31 cellular contexts compared by ENCODE assay signal in the genomic region with DNA sequence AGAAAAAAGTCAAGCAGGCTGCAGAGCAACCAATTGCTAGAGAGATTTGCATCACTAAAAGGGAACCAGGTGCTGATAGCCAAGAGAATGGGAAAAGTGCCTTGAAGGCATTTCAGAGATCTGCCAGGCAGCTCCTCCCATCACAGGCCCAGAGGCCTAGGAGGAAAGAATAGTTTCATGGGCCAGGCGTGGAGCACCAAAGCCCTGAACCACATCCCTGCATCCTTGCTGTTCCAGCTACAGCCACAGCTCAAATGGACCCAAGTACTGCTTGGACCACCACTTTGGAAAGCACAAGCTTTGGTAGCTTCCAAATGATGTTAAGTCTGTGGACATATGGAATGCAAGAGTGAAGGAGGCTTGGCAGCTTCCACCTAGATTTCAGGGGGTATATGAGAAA.
"Had no signal": no experiment of that assay in that cellular context is flagged by ENCODE, and none has a peak within 500 bp of the region (broad histone marks: within the 10 kb centered on the region; RNA-seq: fewer than 3 reads in every experiment).

No MANE protein-coding gene starts in this region.

- H3K4me1 ChIP-seq: adrenal gland, body of pancreas, breast epithelium had no signal

- H3K4me3 Mint-ChIP-seq: activated B cell treated with CpG ODN at 0.5 μM for 24 hours; activated CD4-positive, alpha-beta memory T cell treated with anti-CD3 and anti-CD28 coated beads for 36 hours; activated CD4-positive, alpha-beta T cell treated with anti-CD3 and anti-CD28 coated beads, Interleukin-2, amount 10 ng/mL, durations not matched to agents 24 days and 14 days; activated CD8-positive, alpha-beta T cell treated with anti-CD3 and anti-CD28 coated beads for 36 hours; activated naive CD4-positive, alpha-beta T cell treated with anti-CD3 and anti-CD28 coated beads for 36 hours; activated naive CD8-positive, alpha-beta T cell treated with anti-CD3 and anti-CD28 coated beads for 36 hours; activated T-cell treated with anti-CD3 and anti-CD28 coated beads, Interleukin-2, amount 50 U/mL, for 4 hours; activated T-cell treated with anti-CD3 and anti-CD28 coated beads, Interleukin-2, amount 50 U/mL, for 72 hours; activated T-helper 1 cell treated with anti-CD3 and anti-CD28 coated beads, Interleukin-12 subunit alpha, Interleukin-12 subunit beta, Interleukin-2, Interleukin-4 antibody, amounts not matched to agents 30 ng/mL and 10 ng/mL and 1 ng/mL, durations not matched to agents 14 hours and 24 hours and 36 hours; activated T-helper 17 cell treated with anti-CD3 and anti-CD28 coated beads, Interleukin-2, amount 50 U/mL, for 72 hours; T-helper 17 cell had no signal

- ATAC-seq: activated CD8-positive, alpha-beta T cell treated with anti-CD3 and anti-CD28 coated beads for 36 hours; activated naive CD4-positive, alpha-beta T cell treated with anti-CD3 and anti-CD28 coated beads, Interleukin-2, amount 50 U/mL, for 72 hours; activated T-cell treated with anti-CD3 and anti-CD28 coated beads, Interleukin-2, amount 50 U/mL, for 4 hours; activated T-cell treated with anti-CD3 and anti-CD28 coated beads, Interleukin-2, amount 50 U/mL, for 72 hours; activated T-helper 17 cell treated with anti-CD3 and anti-CD28 coated beads, Interleukin-2, amount 50 U/mL, for 72 hours; body of pancreas; T-helper 17 cell had no signal

- H3K4me1 Mint-ChIP-seq: activated B cell treated with CpG ODN at 0.5 μM for 24 hours; activated CD4-positive, alpha-beta T cell treated with anti-CD3 and anti-CD28 coated beads, Interleukin-2, amount 10 ng/mL, durations not matched to agents 24 days and 14 days; activated naive CD8-positive, alpha-beta T cell treated with anti-CD3 and anti-CD28 coated beads for 36 hours; activated T-helper 17 cell treated with anti-CD3 and anti-CD28 coated beads, Interleukin-2, amount 50 U/mL, for 72 hours; T-helper 17 cell had no signal

- H3K36me3 ChIP-seq: adrenal gland, brain microvascular endothelial cell, breast epithelium had no signal

- H3K27ac Mint-ChIP-seq: activated B cell treated with CpG ODN at 0.5 μM for 24 hours; activated CD4-positive, alpha-beta memory T cell treated with anti-CD3 and anti-CD28 coated beads for 36 hours; activated CD4-positive, alpha-beta T cell treated with anti-CD3 and anti-CD28 coated beads, Interleukin-2, amount 10 ng/mL, durations not matched to agents 24 days and 14 days; activated CD8-positive, alpha-beta T cell treated with anti-CD3 and anti-CD28 coated beads for 36 hours; activated naive CD4-positive, alpha-beta T cell treated with anti-CD3 and anti-CD28 coated beads for 36 hours; activated naive CD4-positive, alpha-beta T cell treated with anti-CD3 and anti-CD28 coated beads, Interleukin-2, amount 50 U/mL, for 72 hours; activated naive CD8-positive, alpha-beta T cell treated with anti-CD3 and anti-CD28 coated beads for 36 hours; activated T-cell treated with anti-CD3 and anti-CD28 coated beads, Interleukin-2, amount 50 U/mL, for 72 hours; activated T-helper 1 cell treated with anti-CD3 and anti-CD28 coated beads, Interleukin-12 subunit alpha, Interleukin-12 subunit beta, Interleukin-2, Interleukin-4 antibody, amounts not matched to agents 30 ng/mL and 10 ng/mL and 1 ng/mL, durations not matched to agents 14 hours and 24 hours and 36 hours; activated T-helper 17 cell treated with anti-CD3 and anti-CD28 coated beads, Interleukin-2, amount 50 U/mL, for 72 hours; T-helper 17 cell had no signal

- DNase-seq: activated B cell treated with CpG ODN at 0.5 μM for 24 hours; activated CD4-positive, alpha-beta memory T cell treated with anti-CD3 and anti-CD28 coated beads for 36 hours; activated CD4-positive, alpha-beta T cell treated with anti-CD3 and anti-CD28 coated beads for 4 hours; activated CD4-positive, alpha-beta T cell treated with anti-CD3 and anti-CD28 coated beads, Interleukin-2, amount 10 ng/mL, durations not matched to agents 24 days and 14 days; activated CD4-positive, alpha-beta T cell treated with anti-CD3 and anti-CD28 coated beads, Interleukin-2, amount 50 U/mL, for 1 hour; activated CD4-positive, alpha-beta T cell treated with anti-CD3 and anti-CD28 coated beads, Interleukin-2, amount 50 U/mL, for 4 hours; activated CD4-positive, CD25-positive, alpha-beta regulatory T cell treated with anti-CD3 and anti-CD28 coated beads, Interleukin-2, amount 50 U/mL, for 72 hours; activated CD8-positive, alpha-beta memory T cell treated with anti-CD3 and anti-CD28 coated beads, Interleukin-2, amount 50 U/mL, for 4 hours; activated CD8-positive, alpha-beta T cell treated with anti-CD3 and anti-CD28 coated beads for 36 hours; activated effector memory CD4-positive, alpha-beta T cell treated with anti-CD3 and anti-CD28 coated beads, Interleukin-2, amount 50 U/mL, for 16 hours; activated gamma-delta T cell treated with Interleukin-2 at 50 U/mL for 16 hours; activated naive CD4-positive, alpha-beta T cell; activated naive CD4-positive, alpha-beta T cell treated with anti-CD3 and anti-CD28 coated beads for 36 hours; activated naive CD4-positive, alpha-beta T cell treated with anti-CD3 and anti-CD28 coated beads, Interleukin-2, amount 50 U/mL, for 16 hours; activated naive CD8-positive, alpha-beta T cell treated with anti-CD3 and anti-CD28 coated beads for 36 hours; activated T-cell treated with anti-CD3 and anti-CD28 coated beads for 4 hours; activated T-cell treated with anti-CD3 and anti-CD28 coated beads, Interleukin-2, amount 50 U/mL, for 1 hour; activated T-cell treated with anti-CD3 and anti-CD28 coated beads, Interleukin-2, amount 50 U/mL, for 4 hours; activated T-cell treated with anti-CD3 and anti-CD28 coated beads, Interleukin-2, amount 50 U/mL, for 72 hours; adrenal gland; amniotic stem cell; aorta; body of pancreas; brain microvascular endothelial cell; central memory CD4-positive, alpha-beta T cell; T-helper 17 cell had no signal

- H3K4me3 ChIP-seq: adrenal gland, body of pancreas, breast epithelium had no signal

- H3K27me3 Mint-ChIP-seq: activated CD4-positive, alpha-beta memory T cell treated with anti-CD3 and anti-CD28 coated beads for 36 hours; activated CD4-positive, alpha-beta T cell treated with anti-CD3 and anti-CD28 coated beads, Interleukin-2, amount 10 ng/mL, durations not matched to agents 24 days and 14 days; activated naive CD8-positive, alpha-beta T cell treated with anti-CD3 and anti-CD28 coated beads for 36 hours; T-helper 17 cell had no signal

- H3K27me3 ChIP-seq: adrenal gland, body of pancreas, brain microvascular endothelial cell, breast epithelium had no signal

- H3K9me3 ChIP-seq: adrenal gland, body of pancreas had no signal

- H3K27ac ChIP-seq: adrenal gland, body of pancreas, brain microvascular endothelial cell, breast epithelium, VCaP had no signal
